In genomic region chr18:76897257-76897656, GRCh38 we compare ENCODE assay signal across 28 cellular contexts.
"Had no signal": no experiment of that assay in that cellular context is flagged by ENCODE, and none has a peak within 500 bp of the region (broad histone marks: within the 10 kb centered on the region; RNA-seq: fewer than 3 reads in every experiment).

No MANE protein-coding gene starts in this region.

- H3K27ac ChIP-seq: ascending aorta, body of pancreas, PC-9, SK-N-MC had no signal

- ATAC-seq: activated T-helper 17 cell treated with anti-CD3 and anti-CD28 coated beads, Interleukin-2, amount 50 U/mL, for 72 hours; body of pancreas; T-cell had no signal

- H3K9me3 Mint-ChIP-seq: activated B cell treated with CpG ODN at 0.5 μM for 24 hours; activated CD4-positive, alpha-beta memory T cell treated with anti-CD3 and anti-CD28 coated beads, Interleukin-2, amount 10 ng/mL, durations not matched to agents 7 days and 5 days; activated naive CD4-positive, alpha-beta T cell treated with anti-CD3 and anti-CD28 coated beads, Interleukin-2, amount 10 ng/mL, durations not matched to agents 7 days and 5 days; activated naive CD8-positive, alpha-beta T cell treated with anti-CD3 and anti-CD28 coated beads, Interleukin-2, amount 10 ng/mL, durations not matched to agents 7 days and 5 days; activated T-helper 17 cell treated with anti-CD3 and anti-CD28 coated beads, Interleukin-2, amount 50 U/mL, for 72 hours; central memory CD8-positive, alpha-beta T cell; IgD-negative memory B cell; T-cell had no signal

- H3K4me1 Mint-ChIP-seq: activated B cell treated with CpG ODN at 0.5 μM for 24 hours; activated CD4-positive, alpha-beta memory T cell treated with anti-CD3 and anti-CD28 coated beads, Interleukin-2, amount 10 ng/mL, durations not matched to agents 7 days and 5 days; activated naive CD4-positive, alpha-beta T cell treated with anti-CD3 and anti-CD28 coated beads, Interleukin-2, amount 10 ng/mL, durations not matched to agents 7 days and 5 days; activated naive CD8-positive, alpha-beta T cell treated with anti-CD3 and anti-CD28 coated beads, Interleukin-2, amount 10 ng/mL, durations not matched to agents 7 days and 5 days; activated T-helper 17 cell treated with anti-CD3 and anti-CD28 coated beads, Interleukin-2, amount 50 U/mL, for 72 hours; IgD-negative memory B cell; T-cell had no signal

- H3K4me3 ChIP-seq: ascending aorta, body of pancreas, PC-9, SK-N-MC had no signal

- H3K4me3 Mint-ChIP-seq: activated B cell treated with CpG ODN at 0.5 μM for 24 hours; activated CD4-positive, alpha-beta memory T cell treated with anti-CD3 and anti-CD28 coated beads, Interleukin-2, amount 10 ng/mL, durations not matched to agents 7 days and 5 days; activated naive CD4-positive, alpha-beta T cell treated with anti-CD3 and anti-CD28 coated beads, Interleukin-2, amount 10 ng/mL, durations not matched to agents 7 days and 5 days; activated naive CD8-positive, alpha-beta T cell treated with anti-CD3 and anti-CD28 coated beads, Interleukin-2, amount 10 ng/mL, durations not matched to agents 7 days and 5 days; activated T-helper 17 cell treated with anti-CD3 and anti-CD28 coated beads, Interleukin-2, amount 50 U/mL, for 72 hours; central memory CD8-positive, alpha-beta T cell; IgD-negative memory B cell; T-cell had no signal

- H3K27me3 Mint-ChIP-seq: activated B cell treated with CpG ODN at 0.5 μM for 24 hours; activated CD4-positive, alpha-beta memory T cell treated with anti-CD3 and anti-CD28 coated beads, Interleukin-2, amount 10 ng/mL, durations not matched to agents 7 days and 5 days; activated naive CD4-positive, alpha-beta T cell treated with anti-CD3 and anti-CD28 coated beads, Interleukin-2, amount 10 ng/mL, durations not matched to agents 7 days and 5 days; activated naive CD8-positive, alpha-beta T cell treated with anti-CD3 and anti-CD28 coated beads, Interleukin-2, amount 10 ng/mL, durations not matched to agents 7 days and 5 days; activated T-helper 17 cell treated with anti-CD3 and anti-CD28 coated beads, Interleukin-2, amount 50 U/mL, for 72 hours; central memory CD8-positive, alpha-beta T cell; IgD-negative memory B cell; T-cell had no signal

- H3K27me3 ChIP-seq: ascending aorta, body of pancreas had no signal

- FAIRE-seq: TTC549 had no signal

- H3K27ac Mint-ChIP-seq: activated B cell treated with CpG ODN at 0.5 μM for 24 hours; activated CD4-positive, alpha-beta memory T cell treated with anti-CD3 and anti-CD28 coated beads, Interleukin-2, amount 10 ng/mL, durations not matched to agents 7 days and 5 days; activated naive CD4-positive, alpha-beta T cell treated with anti-CD3 and anti-CD28 coated beads, Interleukin-2, amount 10 ng/mL, durations not matched to agents 7 days and 5 days; activated naive CD8-positive, alpha-beta T cell treated with anti-CD3 and anti-CD28 coated beads, Interleukin-2, amount 10 ng/mL, durations not matched to agents 7 days and 5 days; activated T-helper 17 cell treated with anti-CD3 and anti-CD28 coated beads, Interleukin-2, amount 50 U/mL, for 72 hours; IgD-negative memory B cell; T-cell had no signal

- DNase-seq: activated B cell treated with CpG ODN at 0.5 μM for 24 hours; activated CD4-positive, alpha-beta memory T cell treated with anti-CD3 and anti-CD28 coated beads, Interleukin-2, amount 10 ng/mL, durations not matched to agents 7 days and 5 days; activated CD4-positive, alpha-beta T cell treated with anti-CD3 and anti-CD28 coated beads for 1 hour; activated CD4-positive, alpha-beta T cell treated with anti-CD3 and anti-CD28 coated beads, Interleukin-2, amount 50 U/mL, for 1 hour; activated gamma-delta T cell treated with Interleukin-2 at 50 U/mL for 16 hours; activated naive CD4-positive, alpha-beta T cell treated with anti-CD3 and anti-CD28 coated beads, Interleukin-2, amount 10 ng/mL, durations not matched to agents 7 days and 5 days; activated naive CD8-positive, alpha-beta T cell treated with anti-CD3 and anti-CD28 coated beads, Interleukin-2, amount 10 ng/mL, durations not matched to agents 7 days and 5 days; activated T-cell treated with anti-CD3 and anti-CD28 coated beads for 4 hours; activated T-cell treated with anti-CD3 and anti-CD28 coated beads, Interleukin-2, amount 50 U/mL, for 48 hours; body of pancreas; KG1; MV-4-11; NCI-H1105; NCI-H1436; NCI-H1694 treated with DMSO at 0.1 percent for 48 hours; NCI-H2081; NCI-H446; NCI-H524; PC-9; T-cell; T-helper 2 cell; T1000 had no signal

- H3K9me3 ChIP-seq: ascending aorta, body of pancreas had no signal

- H3K4me1 ChIP-seq: ascending aorta, body of pancreas had no signal
